ENCODE assay signal across 26 cellular contexts in genomic region chr5:113493446-113493845, GRCh38. TPM values are rescaled to one million over a fixed set of nuclear protein-coding genes. Genes with fewer than 3 reads are reported as not detected.
DNase-seq lines count a peak whose midpoint lies in the region; ATAC-seq, FAIRE-seq and TF ChIP-seq lines count a peak whose summit lies in the region.
"Had no signal": no experiment of that assay in that cellular context is flagged by ENCODE, and none has a peak within 500 bp of the region (broad histone marks: within the 10 kb centered on the region; RNA-seq: fewer than 3 reads in every experiment).

No MANE protein-coding gene starts in this region.

- peaks cover 21% of the 10 kb centered on the region for H3K9me3 Mint-ChIP-seq in mesothelial cell of epicardium

- DNase-seq in HepG2 (ENCODE audit: low spot score) = no peak
- DNase-seq in right lobe of liver = no peak
- DNase-seq in K562 (ENCODE audit: extremely low read depth in 1 of 4, low spot score in 3 of 4) = no peak
- no peak for DNase-seq in mesothelial cell of epicardium (ENCODE audit: low spot score in 2 of 2, unreplicated experiment in 2 of 2)
- no peak for DNase-seq in NCI-H526 (lab: John Stamatoyannopoulos, UW)
- DNase-seq: ACHN; BE2C; C1 segment of cervical spinal cord; CD4-positive, alpha-beta memory T cell; CD4-positive, CD25-positive, alpha-beta regulatory T cell; CD8-positive, alpha-beta memory T cell; COR-L47; DMS 273 treated with DMSO at 0.1 percent for 48 hours; DMS153; DMS53; DMS79; GF-D8 had no signal

- H3K9me3 ChIP-seq in HepG2 (ENCODE audit: low read length) = peaks cover 18% of the 10 kb centered on the region
- H3K9me3 ChIP-seq in right lobe of liver = peaks cover 0 to 3% (median 0%) of the 10 kb centered on the region in 4 donors
- H3K9me3 ChIP-seq in K562 (replicated peaks; ENCODE audit: control insufficient read depth, insufficient read depth, low read depth, low read length) = peaks cover 3% of the 10 kb centered on the region

- TF ChIP-seq EP300 in HepG2 (IDR thresholded peaks at IDR 0.05; ENCODE audit: low read depth in 2 of 2, low read length in 2 of 2) (no peak), HepG2 (CRISPR knock-in tag; IDR thresholded peaks at IDR 0.05; ENCODE audit: borderline replicate concordance) (no peak), K562 (IDR thresholded peaks at IDR 0.05; ENCODE audit: low read length) (no peak)

- no peak overlapping the region for H3K4me2 ChIP-seq in HepG2 (ENCODE audit: low read depth, low read length)
- H3K4me2 ChIP-seq in K562 (ENCODE audit: insufficient read depth, low read length) = no peak overlapping the region
- H3K4me2 ChIP-seq: BLaER1 had no signal

- intact Hi-C loops in HepG2 (cut with micrococcal nuclease; ENCODE audit: unreplicated experiment) = no loop called here
- intact Hi-C loops in right lobe of liver (cut with DNase I) = no loop called here
- intact Hi-C loops in K562 (cut with micrococcal nuclease) = no loop called here

- no peak for TF ChIP-seq RAD21 in HepG2 (CRISPR knock-in tag; IDR thresholded peaks at IDR 0.05)
- no peak for TF ChIP-seq RAD21 in K562 (CRISPR knock-in tag; conservative IDR thresholded peaks at IDR 0.05 in 1 of 2, IDR thresholded peaks at IDR 0.05 in 1 of 2)

- POLR2A ChIA-PET in HepG2 (lab: Yijun Ruan, JAX) (no interaction called here), K562 (lab: Yijun Ruan, JAX) (interaction anchor here (0.7 kb wide), 1 partner anchor 1531 kb away, joined by 3 read pairs; no protein-coding TSS in a partner anchor)

- H3K4me3 ChIP-seq in HepG2 (replicated peaks in 1 of 3; ENCODE audit: insufficient read depth in 1 of 3, low read depth in 2 of 3, low read length in 3 of 3) (no peak overlapping the region), right lobe of liver (no peak overlapping the region), K562 (no peak overlapping the region)
- H3K4me3 ChIP-seq: BLaER1 had no signal

- TF ChIP-seq CTCF in HepG2 (CRISPR knock-in tag; IDR thresholded peaks at IDR 0.05) (no peak), right lobe of liver (IDR thresholded peaks at IDR 0.05) (no peak), K562 (IDR thresholded peaks at IDR 0.05 in 2 of 3, conservative IDR thresholded peaks at IDR 0.05 in 1 of 3; ENCODE audit: insufficient read depth in 2 of 3, low read depth in 1 of 3, low read length in 3 of 3) (no peak), mesothelial cell of epicardium (IDR thresholded peaks at IDR 0.05; ENCODE audit: unreplicated experiment) (no peak)

- 0% methylated on average over 1 of the region's 1 CpG for WGBS in HepG2 (ENCODE audit: low lambda C conversion rate)
- 77% methylated on average over 1 of the region's 1 CpG for WGBS in right lobe of liver (ENCODE audit: insufficient coverage, low coverage, low lambda C conversion rate, missing lambda C conversion rate)
- WGBS in K562 (ENCODE audit: insufficient coverage, low coverage, missing lambda C conversion rate) = 0% methylated on average over 1 of the region's 1 CpG

- H4K20me1 ChIP-seq in HepG2 (ENCODE audit: insufficient read depth, low read length) (no peaks in the 10 kb centered on the region), K562 (replicated peaks; ENCODE audit: control insufficient read depth, insufficient read depth, low read length) (no peaks in the 10 kb centered on the region)
- H4K20me1 ChIP-seq: BLaER1 had no signal

- H2AFZ ChIP-seq in HepG2 (ENCODE audit: low read length) (no peak overlapping the region), K562 (ENCODE audit: low read depth, low read length) (no peak overlapping the region)

- no peak overlapping the region for H3K4me3 Mint-ChIP-seq in mesothelial cell of epicardium
- H3K4me3 Mint-ChIP-seq: CD4-positive, alpha-beta memory T cell; CD4-positive, CD25-positive, alpha-beta regulatory T cell; CD8-positive, alpha-beta memory T cell had no signal

- H3K9ac ChIP-seq in HepG2 (ENCODE audit: insufficient read depth, low read depth, low read length) (no peak overlapping the region), K562 (ENCODE audit: insufficient read depth in 1 of 2, low read depth in 2 of 2, low read length in 2 of 2) (no peak overlapping the region)
- H3K9ac ChIP-seq: BLaER1 had no signal

- no TSS peak for BruUV-seq in HepG2 (replicated peaks; lab: Mats Ljungman, UMichigan)
- BruUV-seq in K562 (replicated peaks; lab: Mats Ljungman, UMichigan) = no TSS peak

- peaks cover under 1% of the 10 kb centered on the region for H3K4me1 Mint-ChIP-seq in mesothelial cell of epicardium

- H3K9me1 ChIP-seq in K562 (ENCODE audit: control insufficient read depth, insufficient read depth, low read length) = no peaks in the 10 kb centered on the region

- H3K36me3 ChIP-seq in HepG2 (replicated peaks in 1 of 2; ENCODE audit: control insufficient read depth in 1 of 2, insufficient read depth in 2 of 2, low read length in 2 of 2) (no peaks in the 10 kb centered on the region), right lobe of liver (no peaks in the 10 kb centered on the region), K562 (ENCODE audit: control insufficient read depth, insufficient read depth, low read length) (no peaks in the 10 kb centered on the region)
- H3K36me3 ChIP-seq: BE2C, BLaER1 had no signal

- H3K4me1 ChIP-seq in HepG2 (ENCODE audit: insufficient read depth, low read length) = peaks cover 8% of the 10 kb centered on the region
- no peaks in the 10 kb centered on the region for H3K4me1 ChIP-seq in right lobe of liver
- peaks cover 0 to 2% of the 10 kb centered on the region in 2 experiments; a peak in 2 of 5 replicates for H3K4me1 ChIP-seq in K562 (replicated peaks in 1 of 2; ENCODE audit: control insufficient read depth in 2 of 2, insufficient read depth in 2 of 2, low read length in 2 of 2)

- FAIRE-seq in HepG2 (lab: Jason Lieb, UNC) (no peak), K562 (lab: Jason Lieb, UNC) (no peak)
- FAIRE-seq: G401.6, GM12891, GM19239 had no signal

- peaks cover 38% of the 10 kb centered on the region for H3K27me3 Mint-ChIP-seq in mesothelial cell of epicardium (ENCODE audit: low read depth)

- no peaks in the 10 kb centered on the region for H3K79me2 ChIP-seq in HepG2 (ENCODE audit: insufficient read depth, low read length)
- H3K79me2 ChIP-seq in K562 (ENCODE audit: control insufficient read depth, insufficient read depth, low read length) = no peaks in the 10 kb centered on the region

- ATAC-seq in HepG2 = no peak
- no peak for ATAC-seq in right lobe of liver
- ATAC-seq in K562 = no peak

- H3K27me3 ChIP-seq in HepG2 (ENCODE audit: control insufficient read depth in 1 of 2, insufficient read depth in 2 of 2, low read length in 2 of 2) = peaks cover 1 to 6% of the 10 kb centered on the region in 2 experiments; a peak in 2 of 5 replicates
- H3K27me3 ChIP-seq in right lobe of liver = no peaks in the 10 kb centered on the region
- H3K27me3 ChIP-seq in K562 (ENCODE audit: control insufficient read depth in 2 of 2, insufficient read depth in 2 of 2, low read length in 2 of 2) = peaks cover 0 to 5% of the 10 kb centered on the region in 2 experiments; a peak in 3 of 5 replicates
- H3K27me3 ChIP-seq: BE2C had no signal

- TF ChIP-seq POLR2A in HepG2 (IDR thresholded peaks at IDR 0.05; ENCODE audit: insufficient read depth in 1 of 2, low read depth in 2 of 2, low read length in 2 of 2) (no peak), right lobe of liver (IDR thresholded peaks at IDR 0.05) (no peak), K562 (conservative IDR thresholded peaks at IDR 0.05) (no peak)

- no peak overlapping the region for H3K27ac Mint-ChIP-seq in mesothelial cell of epicardium
- H3K27ac Mint-ChIP-seq: CD14-positive monocyte; CD4-positive, alpha-beta memory T cell; CD4-positive, CD25-positive, alpha-beta regulatory T cell; CD8-positive, alpha-beta memory T cell had no signal

- no peak overlapping the region for H3K27ac ChIP-seq in HepG2 (ENCODE audit: extremely low read length, insufficient read depth, low read length)
- no peak overlapping the region for H3K27ac ChIP-seq in right lobe of liver
- no peak overlapping the region for H3K27ac ChIP-seq in K562 (ENCODE audit: extremely low read depth, low read depth, low read length)
- H3K27ac ChIP-seq: 22Rv1, BLaER1 had no signal

- H3K36me3 Mint-ChIP-seq in mesothelial cell of epicardium = peaks cover 7% of the 10 kb centered on the region

- CTCF ChIA-PET in HepG2 (lab: Yijun Ruan, JAX; ENCODE audit: low intra/inter-chr PET ratio, low total read pairs) = no interaction called here
- CTCF ChIA-PET in K562 (lab: Yijun Ruan, JAX; ENCODE audit: low intra/inter-chr PET ratio) = no interaction called here

- in situ Hi-C loops in HepG2 (cut with HindIII; ENCODE audit: extremely low pct_ligation_motif_present, low pct_unique_long_range_greater_than_20kb) = no loop called here
- in situ Hi-C loops in K562 (cut with MboI) = no loop called here

RNA-seq across cellular contexts. Expression of gene MCC, which starts 5.2 kb away (rescaled TPM):
- total RNA-seq in HepG2 (2016; rRNA removed; fragmentation: Illumina TruSeq; extraction: Trizol) (2.4 and 3.0 TPM in 2 replicates), right lobe of liver (10 to 100 TPM; 23.1 to 35.2 (median 26.1) TPM), K562 (2014; rRNA removed) (0.04 TPM in 1 of 2 replicates, not detected in the other), K562 (2014; rRNA removed; fragmentation: Illumina TruSeq; extraction: Trizol) (0.04 and 0.06 TPM in 2 replicates), K562 (2015; rRNA removed; fragmentation: Illumina TruSeq; extraction: Trizol) (0.04 TPM in 1 of 2 replicates, not detected in the other), K562 (2021) (0.07 and 0.18 TPM in 2 replicates), mesothelial cell of epicardium (32.4 to 33.9 TPM (median 33.2 TPM) in 3 replicates)
- total RNA-seq in HepG2 (2016; cell fraction: cytosol; rRNA removed; fragmentation: Illumina TruSeq; extraction: Trizol; ENCODE audit: low read depth) = 0.20 and 0.35 TPM in 2 replicates
- 2.1 and 2.7 TPM in 2 replicates for total RNA-seq in HepG2 (2016; cell fraction: insoluble cytoplasmic fraction; rRNA removed; fragmentation: Illumina TruSeq; extraction: Trizol)
- 0.68 and 0.83 TPM in 2 replicates for total RNA-seq in HepG2 (2016; cell fraction: membrane; rRNA removed; fragmentation: Illumina TruSeq; extraction: Trizol)
- total RNA-seq in HepG2 (2016; cell fraction: nucleus; rRNA removed; fragmentation: Illumina TruSeq; extraction: Trizol) = 1.9 and 2.5 TPM in 2 replicates
- polyA plus RNA-seq in HepG2 (2011; rRNA removed) (0.55 and 1.0 TPM in 2 replicates), K562 (2011; rRNA removed) (0.01 and 0.06 TPM in 2 replicates), K562 (2014; fragmentation: Illumina TruSeq; extraction: Trizol) (0.03 and 0.07 TPM in 2 replicates), K562 (2014; fragmentation: Nextera tagmentation; extraction: Ambion mirVana) (under 1 TPM; 0.06 to 0.24 TPM), K562 (2014; rRNA removed) (0.04 and 0.05 TPM in 2 replicates)
- polyA plus RNA-seq in HepG2 (2011; cell fraction: cytosol; rRNA removed) = 0.87 and 1.3 TPM in 2 replicates
- 1.3 and 1.7 TPM in 2 replicates for polyA plus RNA-seq in HepG2 (2011; cell fraction: nucleus; rRNA removed)
- polyA plus RNA-seq in HepG2 (2012) = 0.24 and 0.55 TPM in 2 replicates
- 0.10 and 0.11 TPM in 2 replicates for polyA plus RNA-seq in HepG2 (2016; cell fraction: cytosol; fragmentation: Illumina TruSeq; extraction: Trizol; ENCODE audit: low read depth)
- polyA plus RNA-seq in HepG2 (2016; cell fraction: insoluble cytoplasmic fraction; fragmentation: Illumina TruSeq; extraction: Trizol; ENCODE audit: low read depth) = 0.88 and 1.2 TPM in 2 replicates
- polyA plus RNA-seq in HepG2 (2016; cell fraction: membrane; fragmentation: Illumina TruSeq; extraction: Trizol; ENCODE audit: low read depth) = 0.15 and 0.33 TPM in 2 replicates
- polyA plus RNA-seq in HepG2 (2016; cell fraction: nucleus; fragmentation: Illumina TruSeq; extraction: Trizol; ENCODE audit: insufficient read depth, low read depth) = 0.71 and 0.79 TPM in 2 replicates
- polyA minus RNA-seq in HepG2 (2011; rRNA and poly(A)+ RNA removed; ENCODE audit: low replicate concordance) = 1.4 and 2.2 TPM in 2 replicates
- polyA minus RNA-seq in HepG2 (2011; cell fraction: cytosol; rRNA and poly(A)+ RNA removed) = 1.1 and 1.8 TPM in 2 replicates
- polyA minus RNA-seq in HepG2 (2011; cell fraction: nucleus; rRNA and poly(A)+ RNA removed) = 3.9 and 4.4 TPM in 2 replicates
- 0.05 TPM in 1 of 2 replicates, not detected in the other for total RNA-seq in K562 (2011; cell fraction: chromatin; rRNA removed; ENCODE audit: low replicate concordance)
- total RNA-seq in K562 (2011; cell fraction: nucleolus; rRNA removed) = 0.13 TPM in 1 of 2 replicates, not detected in the other
- 0.15 TPM in 1 of 2 replicates, not detected in the other for total RNA-seq in K562 (2011; cell fraction: nucleoplasm; rRNA removed)
- polyA plus RNA-seq in K562 (2011; cell fraction: cytosol; rRNA removed) = under 0.01 and 0.03 TPM in 2 replicates
- polyA plus RNA-seq in K562 (2011; cell fraction: nucleus; rRNA removed) = not detected in 2 replicates
- 0.08 and 0.11 TPM in 2 replicates for polyA plus RNA-seq in K562 (2012)
- polyA minus RNA-seq in K562 (2011; rRNA and poly(A)+ RNA removed) = 0.03 and 0.04 TPM in 2 replicates
- polyA minus RNA-seq in K562 (2011; cell fraction: cytosol; rRNA and poly(A)+ RNA removed) = not detected in 2 replicates
- 0.27 TPM in 1 of 2 replicates, not detected in the other for polyA minus RNA-seq in K562 (2011; cell fraction: nucleus; rRNA and poly(A)+ RNA removed)

RNA-seq across cellular contexts. Expression of gene YTHDC2, which starts 20.0 kb away (rescaled TPM):
- total RNA-seq in HepG2 (2016; rRNA removed; fragmentation: Illumina TruSeq; extraction: Trizol) (17.8 and 21.2 TPM in 2 replicates), right lobe of liver (10 to 100 TPM; 12.2 to 18.3 (median 15.7) TPM), K562 (2014; rRNA removed) (14.5 and 18.4 TPM in 2 replicates), K562 (2014; rRNA removed; fragmentation: Illumina TruSeq; extraction: Trizol) (21.3 and 21.6 TPM in 2 replicates), K562 (2015; rRNA removed; fragmentation: Illumina TruSeq; extraction: Trizol) (17.0 and 17.9 TPM in 2 replicates), K562 (2021) (20.0 and 20.3 TPM in 2 replicates), mesothelial cell of epicardium (34.0 to 38.2 TPM (median 37.0 TPM) in 3 replicates)
- total RNA-seq in HepG2 (2016; cell fraction: cytosol; rRNA removed; fragmentation: Illumina TruSeq; extraction: Trizol; ENCODE audit: low read depth) = 2.7 and 3.2 TPM in 2 replicates
- 18.5 and 22.8 TPM in 2 replicates for total RNA-seq in HepG2 (2016; cell fraction: insoluble cytoplasmic fraction; rRNA removed; fragmentation: Illumina TruSeq; extraction: Trizol)
- total RNA-seq in HepG2 (2016; cell fraction: membrane; rRNA removed; fragmentation: Illumina TruSeq; extraction: Trizol) = 3.9 and 4.7 TPM in 2 replicates
- 45.3 and 47.8 TPM in 2 replicates for total RNA-seq in HepG2 (2016; cell fraction: nucleus; rRNA removed; fragmentation: Illumina TruSeq; extraction: Trizol)
- polyA plus RNA-seq in HepG2 (2011; rRNA removed) (5.5 and 6.7 TPM in 2 replicates), K562 (2011; rRNA removed) (11.7 and 15.6 TPM in 2 replicates), K562 (2014; fragmentation: Illumina TruSeq; extraction: Trizol) (15.2 and 15.9 TPM in 2 replicates), K562 (2014; fragmentation: Nextera tagmentation; extraction: Ambion mirVana) (1 to 10 TPM; 2.7 to 5.1 TPM), K562 (2014; rRNA removed) (14.0 and 16.0 TPM in 2 replicates)
- polyA plus RNA-seq in HepG2 (2011; cell fraction: cytosol; rRNA removed) = 1.3 and 2.3 TPM in 2 replicates
- polyA plus RNA-seq in HepG2 (2011; cell fraction: nucleus; rRNA removed) = 11.3 and 14.5 TPM in 2 replicates
- 9.3 and 11.1 TPM in 2 replicates for polyA plus RNA-seq in HepG2 (2012)
- 0.25 and 0.35 TPM in 2 replicates for polyA plus RNA-seq in HepG2 (2016; cell fraction: cytosol; fragmentation: Illumina TruSeq; extraction: Trizol; ENCODE audit: low read depth)
- polyA plus RNA-seq in HepG2 (2016; cell fraction: insoluble cytoplasmic fraction; fragmentation: Illumina TruSeq; extraction: Trizol; ENCODE audit: low read depth) = 12.4 and 13.5 TPM in 2 replicates
- polyA plus RNA-seq in HepG2 (2016; cell fraction: membrane; fragmentation: Illumina TruSeq; extraction: Trizol; ENCODE audit: low read depth) = 0.92 and 1.1 TPM in 2 replicates
- polyA plus RNA-seq in HepG2 (2016; cell fraction: nucleus; fragmentation: Illumina TruSeq; extraction: Trizol; ENCODE audit: insufficient read depth, low read depth) = 30.6 and 33.0 TPM in 2 replicates
- polyA minus RNA-seq in HepG2 (2011; rRNA and poly(A)+ RNA removed; ENCODE audit: low replicate concordance) = 9.6 TPM in 2 replicates
- 6.0 and 8.4 TPM in 2 replicates for polyA minus RNA-seq in HepG2 (2011; cell fraction: cytosol; rRNA and poly(A)+ RNA removed)
- polyA minus RNA-seq in HepG2 (2011; cell fraction: nucleus; rRNA and poly(A)+ RNA removed) = 73.4 and 73.5 TPM in 2 replicates
- 23.4 and 114 TPM in 2 replicates for total RNA-seq in K562 (2011; cell fraction: chromatin; rRNA removed; ENCODE audit: low replicate concordance)
- 17.3 and 19.3 TPM in 2 replicates for total RNA-seq in K562 (2011; cell fraction: nucleolus; rRNA removed)
- 26.2 and 27.1 TPM in 2 replicates for total RNA-seq in K562 (2011; cell fraction: nucleoplasm; rRNA removed)
- polyA plus RNA-seq in K562 (2011; cell fraction: cytosol; rRNA removed) = 2.5 and 4.2 TPM in 2 replicates
- 16.5 and 18.9 TPM in 2 replicates for polyA plus RNA-seq in K562 (2011; cell fraction: nucleus; rRNA removed)
- 9.9 and 10.4 TPM in 2 replicates for polyA plus RNA-seq in K562 (2012)
- 39.6 and 52.6 TPM in 2 replicates for polyA minus RNA-seq in K562 (2011; rRNA and poly(A)+ RNA removed)
- 9.2 and 9.6 TPM in 2 replicates for polyA minus RNA-seq in K562 (2011; cell fraction: cytosol; rRNA and poly(A)+ RNA removed)
- 43.6 and 46.3 TPM in 2 replicates for polyA minus RNA-seq in K562 (2011; cell fraction: nucleus; rRNA and poly(A)+ RNA removed)

RNA-seq across cellular contexts. Expression of gene TSSK1B, which starts 58.7 kb away (rescaled TPM):
- not detected in 2 replicates for total RNA-seq in HepG2 (2016; rRNA removed; fragmentation: Illumina TruSeq; extraction: Trizol)
- total RNA-seq in HepG2 (2016; cell fraction: cytosol; rRNA removed; fragmentation: Illumina TruSeq; extraction: Trizol; ENCODE audit: low read depth) = not detected in 2 replicates
- total RNA-seq in HepG2 (2016; cell fraction: insoluble cytoplasmic fraction; rRNA removed; fragmentation: Illumina TruSeq; extraction: Trizol) = not detected in 2 replicates
- not detected in 2 replicates for total RNA-seq in HepG2 (2016; cell fraction: membrane; rRNA removed; fragmentation: Illumina TruSeq; extraction: Trizol)
- total RNA-seq in HepG2 (2016; cell fraction: nucleus; rRNA removed; fragmentation: Illumina TruSeq; extraction: Trizol) = not detected in 2 replicates
- polyA plus RNA-seq in HepG2 (2011; rRNA removed) = not detected in 2 replicates
- polyA plus RNA-seq in HepG2 (2011; cell fraction: cytosol; rRNA removed) = not detected in 2 replicates
- not detected in 2 replicates for polyA plus RNA-seq in HepG2 (2011; cell fraction: nucleus; rRNA removed)
- polyA plus RNA-seq in HepG2 (2012) = not detected in 2 replicates
- not detected in 2 replicates for polyA plus RNA-seq in HepG2 (2016; cell fraction: cytosol; fragmentation: Illumina TruSeq; extraction: Trizol; ENCODE audit: low read depth)
- polyA plus RNA-seq in HepG2 (2016; cell fraction: insoluble cytoplasmic fraction; fragmentation: Illumina TruSeq; extraction: Trizol; ENCODE audit: low read depth) = not detected in 2 replicates
- polyA plus RNA-seq in HepG2 (2016; cell fraction: membrane; fragmentation: Illumina TruSeq; extraction: Trizol; ENCODE audit: low read depth) = not detected in 2 replicates
- not detected in 2 replicates for polyA plus RNA-seq in HepG2 (2016; cell fraction: nucleus; fragmentation: Illumina TruSeq; extraction: Trizol; ENCODE audit: insufficient read depth, low read depth)
- polyA minus RNA-seq in HepG2 (2011; rRNA and poly(A)+ RNA removed; ENCODE audit: low replicate concordance) = not detected in 2 replicates
- polyA minus RNA-seq in HepG2 (2011; cell fraction: cytosol; rRNA and poly(A)+ RNA removed) = not detected in 2 replicates
- 0.13 TPM in 1 of 2 replicates, not detected in the other for polyA minus RNA-seq in HepG2 (2011; cell fraction: nucleus; rRNA and poly(A)+ RNA removed)
- total RNA-seq in right lobe of liver = not detected
- not detected in 2 replicates for total RNA-seq in K562 (2011; cell fraction: chromatin; rRNA removed; ENCODE audit: low replicate concordance)
- not detected in 2 replicates for total RNA-seq in K562 (2011; cell fraction: nucleolus; rRNA removed)
- total RNA-seq in K562 (2011; cell fraction: nucleoplasm; rRNA removed) = not detected in 2 replicates
- total RNA-seq in K562 (2014; rRNA removed) = not detected in 2 replicates
- not detected in 2 replicates for total RNA-seq in K562 (2014; rRNA removed; fragmentation: Illumina TruSeq; extraction: Trizol)
- not detected in 2 replicates for total RNA-seq in K562 (2015; rRNA removed; fragmentation: Illumina TruSeq; extraction: Trizol)
- total RNA-seq in K562 (2021) = not detected in 2 replicates
- not detected in 2 replicates for polyA plus RNA-seq in K562 (2011; rRNA removed)
- not detected in 2 replicates for polyA plus RNA-seq in K562 (2011; cell fraction: cytosol; rRNA removed)
- not detected in 2 replicates for polyA plus RNA-seq in K562 (2011; cell fraction: nucleus; rRNA removed)
- polyA plus RNA-seq in K562 (2012) = not detected in 2 replicates
- not detected in 2 replicates for polyA plus RNA-seq in K562 (2014; fragmentation: Illumina TruSeq; extraction: Trizol)
- polyA plus RNA-seq in K562 (2014; fragmentation: Nextera tagmentation; extraction: Ambion mirVana) = not detected
- polyA plus RNA-seq in K562 (2014; rRNA removed) = not detected in 2 replicates
- not detected in 2 replicates for polyA minus RNA-seq in K562 (2011; rRNA and poly(A)+ RNA removed)
- not detected in 2 replicates for polyA minus RNA-seq in K562 (2011; cell fraction: cytosol; rRNA and poly(A)+ RNA removed)
- polyA minus RNA-seq in K562 (2011; cell fraction: nucleus; rRNA and poly(A)+ RNA removed) = not detected in 2 replicates
- total RNA-seq in mesothelial cell of epicardium = 0.38 to 0.78 TPM (median 0.60 TPM) in 3 replicates
- total RNA-seq: A172; A673; CD4-positive, alpha-beta memory T cell; CD4-positive, CD25-positive, alpha-beta regulatory T cell; CD8-positive, alpha-beta memory T cell had no signal
- polyA plus RNA-seq: AG04450; CD14-positive monocyte; CD4-positive, alpha-beta memory T cell; CD4-positive, CD25-positive, alpha-beta regulatory T cell; CD8-positive, alpha-beta memory T cell had no signal

Comparison
In these comparisons a context has a peak if more than half of its experiments do, and no peak if none do; other contexts are left out.
1. Of the 241 proteins assayed by ChIP-seq in both HepG2 and K562: peak only in HepG2: MAFK; only in K562: none; in both: MAFF; in neither: 239.